In genomic region chr13:108927615-108928014, GRCh38 we compare ENCODE assay signal across 3 cellular contexts.
"Had no signal": no experiment of that assay in that cellular context is flagged by ENCODE, and none has a peak within 500 bp of the region (broad histone marks: within the 10 kb centered on the region; RNA-seq: fewer than 3 reads in every experiment).

No MANE protein-coding gene starts in this region.

- ATAC-seq: GM12878 had no signal

- DNase-seq: GDM1, GF-D8 had no signal
